In the genomic region with DNA sequence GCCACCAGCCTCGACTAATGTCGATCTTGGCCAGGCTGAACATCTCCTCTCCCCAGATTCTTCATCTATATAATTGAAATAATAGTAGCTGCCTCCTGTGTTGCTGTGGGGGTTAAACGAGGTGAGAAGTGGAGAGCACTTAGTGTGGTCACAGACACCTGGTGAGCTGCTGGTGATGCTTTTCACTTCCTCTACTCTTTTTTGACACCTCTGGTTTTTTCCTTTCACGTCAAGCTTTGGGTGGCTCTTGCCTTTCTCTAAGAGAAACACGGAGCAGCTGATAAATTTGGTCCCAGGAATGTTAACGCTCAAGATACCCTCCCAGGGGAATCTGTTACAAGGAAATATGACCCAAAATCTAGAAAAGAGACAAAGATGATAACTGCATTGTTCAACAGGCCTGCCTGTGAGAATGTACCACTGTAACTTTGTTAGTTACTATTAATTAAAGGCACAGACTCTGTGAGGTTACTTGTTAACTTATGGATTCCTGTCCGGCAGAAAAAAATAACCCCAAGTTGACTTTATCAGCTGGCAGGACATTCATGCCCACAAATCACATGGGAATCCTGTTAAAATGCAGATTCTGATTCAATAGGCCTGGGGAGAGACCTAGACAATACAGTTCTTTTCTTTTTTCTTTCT, we compare ENCODE assay signal across 13 cellular contexts. TPM values are rescaled to one million over a fixed set of nuclear protein-coding genes. Genes with fewer than 3 reads are reported as not detected.
DNase-seq lines count a peak whose midpoint lies in the region; ATAC-seq and TF ChIP-seq lines count a peak whose summit lies in the region.
"Had no signal": no experiment of that assay in that cellular context is flagged by ENCODE, and none has a peak within 500 bp of the region (broad histone marks: within the 10 kb centered on the region; RNA-seq: fewer than 3 reads in every experiment).

No MANE protein-coding gene starts in this region.

- intact Hi-C loops in Right ventricle myocardium superior (cut with DNase I), result no loop called here

- DNase-seq in GM13977 (ENCODE audit: low spot score), result peak; percentile 68
- peak; percentile 65 for DNase-seq in RPMI8226
- no peak for DNase-seq in HuH-7 (ENCODE audit: low spot score)
- DNase-seq in NCI-H128 (lab: John Stamatoyannopoulos, UW; ENCODE audit: unreplicated experiment), result no peak
- DNase-seq in activated CD4-positive, alpha-beta T cell treated with anti-CD3 and anti-CD28 coated beads, Interleukin-2, amount 50 U/mL, for 1 hour, result no peak
- DNase-seq in Right ventricle myocardium superior, result no peak
- DNase-seq: activated naive CD8-positive, alpha-beta T cell treated with anti-CD3 and anti-CD28 coated beads, Interleukin-2, amount 10 ng/mL, durations not matched to agents 7 days and 5 days; glutamatergic neuron; NCI-H748 treated with DMSO at 0.1 percent for 48 hours had no signal

- no peak for TF ChIP-seq CTCF in GM13977 (IDR thresholded peaks at IDR 0.05; ENCODE audit: extremely low read depth, insufficient read depth, missing control alignments)

- ATAC-seq in GM19468 (IDR thresholded peaks at IDR 0.05; ENCODE audit: extremely low read depth, unreplicated experiment) (peak; percentile 52), HG02981 (IDR thresholded peaks at IDR 0.05; ENCODE audit: unreplicated experiment) (peak; percentile 79), Right ventricle myocardium superior (ENCODE audit: poor library complexity) (no peak)

- in situ Hi-C loops in GM13977 (cut with MboI; ENCODE audit: low pct_unique_long_range_greater_than_20kb, low sequenced_read_pairs, unreplicated experiment), result no loop called here

RNA-seq across cellular contexts. Expression of gene NPFFR1, which starts 9.5 kb away (rescaled TPM):
- total RNA-seq in Right ventricle myocardium superior, result 0.03 TPM
- total RNA-seq: lung microvascular endothelial cell, MCF 10A had no signal

Comparison
In these comparisons a context has a peak if more than half of its experiments do, and no peak if none do; other contexts are left out.
1. DNase-seq: peak in GM13977 (single experiment) and RPMI8226 (single experiment); none in HuH-7 (single experiment), NCI-H128 (single experiment), activated CD4-positive, alpha-beta T cell treated with anti-CD3 and anti-CD28 coated beads, Interleukin-2, amount 50 U/mL, for 1 hour (single experiment) and Right ventricle myocardium superior (single experiment).